ENCODE assay signal across 24 cellular contexts in the genomic region with DNA sequence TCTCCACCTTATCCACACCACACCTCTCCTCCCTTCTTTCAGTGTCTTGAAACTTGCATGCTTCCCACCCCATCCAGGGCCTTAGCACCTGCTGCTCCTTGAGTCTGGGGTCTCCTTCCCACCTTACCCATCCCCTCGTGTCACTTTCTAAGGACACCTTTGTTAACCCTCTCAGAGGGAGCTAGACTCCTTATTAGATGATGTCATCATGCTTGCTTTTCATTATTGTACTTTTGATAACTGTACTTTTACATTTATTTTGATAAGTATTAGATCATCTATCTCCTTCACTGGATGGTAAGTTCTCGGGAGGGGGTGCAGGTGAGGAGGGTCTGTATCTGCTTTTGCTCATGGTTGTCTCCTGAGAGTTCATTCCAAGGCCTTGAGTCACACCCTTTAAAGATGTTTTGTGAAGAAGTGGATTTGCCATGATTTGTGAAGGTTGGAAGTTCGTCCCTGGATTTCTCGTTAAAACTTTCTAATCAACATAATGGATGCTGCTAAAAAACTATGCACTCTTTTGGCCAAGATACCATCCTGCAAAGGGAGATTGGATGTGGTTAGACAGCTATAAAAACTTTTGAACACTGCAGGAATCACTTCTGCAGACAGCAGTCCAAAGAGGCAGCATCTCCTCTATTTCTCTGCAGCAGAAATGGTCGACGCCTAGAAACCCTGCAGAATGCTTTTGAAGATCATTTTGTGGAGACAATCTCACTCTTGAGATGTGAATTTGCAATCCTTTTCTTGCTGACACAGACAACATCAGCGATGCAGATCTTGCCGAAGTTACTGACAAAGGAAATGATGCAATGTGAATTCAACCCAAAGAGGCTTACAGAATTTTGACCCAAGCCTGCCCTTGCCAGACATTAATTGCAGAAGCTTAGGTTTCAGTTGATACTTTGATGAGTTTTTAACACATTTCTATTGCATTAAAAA.
A peak's percentile ranks its signal among the peaks of the same experiment; 100 is the strongest.
DNase-seq lines count a peak whose midpoint lies in the region; ATAC-seq, FAIRE-seq and TF ChIP-seq lines count a peak whose summit lies in the region.
"Had no signal": no experiment of that assay in that cellular context is flagged by ENCODE, and none has a peak within 500 bp of the region (broad histone marks: within the 10 kb centered on the region; RNA-seq: fewer than 3 reads in every experiment).

No MANE protein-coding gene starts in this region.

- no peaks in the 10 kb centered on the region for H3K36me3 Mint-ChIP-seq in activated naive CD8-positive, alpha-beta T cell treated with anti-CD3 and anti-CD28 coated beads, Interleukin-2, amount 10 ng/mL, durations not matched to agents 7 days and 5 days
- no peaks in the 10 kb centered on the region for H3K36me3 Mint-ChIP-seq in activated naive CD8-positive, alpha-beta T cell treated with anti-CD3 and anti-CD28 coated beads for 36 hours
- H3K36me3 Mint-ChIP-seq: T-cell had no signal

- no peak overlapping the region for H3K4me3 ChIP-seq in K562
- H3K4me3 ChIP-seq: adrenal gland, esophagus squamous epithelium, GM23338, upper lobe of right lung had no signal

- H3K27me3 ChIP-seq in K562 (ENCODE audit: control insufficient read depth in 2 of 2, insufficient read depth in 2 of 2, low read length in 2 of 2): peaks cover 12 to 41% of the 10 kb centered on the region in 2 experiments
- H3K27me3 ChIP-seq: adrenal gland, esophagus squamous epithelium, upper lobe of right lung had no signal

- no TSS peak for BruUV-seq in K562 (replicated peaks; lab: Mats Ljungman, UMichigan)

- TF ChIP-seq POLR2A in K562 (conservative IDR thresholded peaks at IDR 0.05): no peak

- no peaks in the 10 kb centered on the region for H4K20me1 ChIP-seq in K562 (replicated peaks; ENCODE audit: control insufficient read depth, insufficient read depth, low read length)

- no peaks in the 10 kb centered on the region for H3K9me3 Mint-ChIP-seq in activated naive CD8-positive, alpha-beta T cell treated with anti-CD3 and anti-CD28 coated beads, Interleukin-2, amount 10 ng/mL, durations not matched to agents 7 days and 5 days
- H3K9me3 Mint-ChIP-seq in activated naive CD8-positive, alpha-beta T cell treated with anti-CD3 and anti-CD28 coated beads for 36 hours: no peaks in the 10 kb centered on the region
- H3K9me3 Mint-ChIP-seq: activated T-helper 17 cell treated with anti-CD3 and anti-CD28 coated beads, Interleukin-2, amount 50 U/mL, for 72 hours; GM23338; T-cell had no signal

- CTCF ChIA-PET in K562 (lab: Yijun Ruan, JAX; ENCODE audit: low intra/inter-chr PET ratio): no interaction called here

- peaks cover 2% of the 10 kb centered on the region for H3K27me3 Mint-ChIP-seq in activated naive CD8-positive, alpha-beta T cell treated with anti-CD3 and anti-CD28 coated beads, Interleukin-2, amount 10 ng/mL, durations not matched to agents 7 days and 5 days
- H3K27me3 Mint-ChIP-seq in activated naive CD8-positive, alpha-beta T cell treated with anti-CD3 and anti-CD28 coated beads for 36 hours: peaks cover 4% of the 10 kb centered on the region

- H3K27ac ChIP-seq in K562 (ENCODE audit: extremely low read depth, low read depth, low read length): no peak overlapping the region
- H3K27ac ChIP-seq: adrenal gland, RWPE1, upper lobe of right lung, WERI-Rb-1 had no signal

- intact Hi-C loops in K562 (cut with micrococcal nuclease): no loop called here

- peak; percentile 45 for ATAC-seq in activated naive CD8-positive, alpha-beta T cell treated with anti-CD3 and anti-CD28 coated beads, Interleukin-2, amount 10 ng/mL, durations not matched to agents 7 days and 5 days (ENCODE audit: low read depth)
- ATAC-seq in K562 (no peak), HG03342 (IDR thresholded peaks at IDR 0.05; ENCODE audit: unreplicated experiment) (no peak)
- ATAC-seq: activated T-helper 17 cell treated with anti-CD3 and anti-CD28 coated beads, Interleukin-2, amount 50 U/mL, for 72 hours; GM23338; T-cell; upper lobe of right lung had no signal

- no peaks in the 10 kb centered on the region for H3K79me2 ChIP-seq in K562 (ENCODE audit: control insufficient read depth, insufficient read depth, low read length)

- peak; percentile 27; the same call in 1 of the 2 replicates for TF ChIP-seq EP300 in K562 (IDR thresholded peaks at IDR 0.05; ENCODE audit: low read length)

- H3K4me1 Mint-ChIP-seq in activated naive CD8-positive, alpha-beta T cell treated with anti-CD3 and anti-CD28 coated beads, Interleukin-2, amount 10 ng/mL, durations not matched to agents 7 days and 5 days: peaks cover 9% of the 10 kb centered on the region
- H3K4me1 Mint-ChIP-seq in activated naive CD8-positive, alpha-beta T cell treated with anti-CD3 and anti-CD28 coated beads for 36 hours: no peaks in the 10 kb centered on the region
- H3K4me1 Mint-ChIP-seq: activated T-helper 17 cell treated with anti-CD3 and anti-CD28 coated beads, Interleukin-2, amount 50 U/mL, for 72 hours had no signal

- 2% methylated on average over 8 of the region's 8 CpGs for WGBS in K562 (ENCODE audit: insufficient coverage, low coverage, missing lambda C conversion rate)

- TF ChIP-seq RAD21 in K562 (CRISPR knock-in tag; conservative IDR thresholded peaks at IDR 0.05 in 1 of 2, IDR thresholded peaks at IDR 0.05 in 1 of 2): no peak

- no peak for TF ChIP-seq CTCF in K562 (IDR thresholded peaks at IDR 0.05 in 2 of 3, conservative IDR thresholded peaks at IDR 0.05 in 1 of 3; ENCODE audit: insufficient read depth in 2 of 3, low read depth in 1 of 3, low read length in 3 of 3)

- no peaks in the 10 kb centered on the region for H3K36me3 ChIP-seq in K562 (ENCODE audit: control insufficient read depth, insufficient read depth, low read length)
- H3K36me3 ChIP-seq: adrenal gland, esophagus squamous epithelium, upper lobe of right lung, WERI-Rb-1 had no signal

- H3K4me1 ChIP-seq in K562 (replicated peaks in 1 of 2; ENCODE audit: control insufficient read depth in 2 of 2, insufficient read depth in 2 of 2, low read length in 2 of 2): no peaks in the 10 kb centered on the region; a peak in 1 of 5 replicates
- H3K4me1 ChIP-seq: adrenal gland, Caco-2 had no signal

- no peak overlapping the region for H3K9ac ChIP-seq in K562 (ENCODE audit: insufficient read depth in 1 of 2, low read depth in 2 of 2, low read length in 2 of 2)

- in situ Hi-C loops in K562 (cut with MboI): no loop called here

- H3K9me1 ChIP-seq in K562 (ENCODE audit: control insufficient read depth, insufficient read depth, low read length): no peaks in the 10 kb centered on the region

- H3K4me3 Mint-ChIP-seq in activated naive CD8-positive, alpha-beta T cell treated with anti-CD3 and anti-CD28 coated beads, Interleukin-2, amount 10 ng/mL, durations not matched to agents 7 days and 5 days: peak overlapping the region; percentile 28
- H3K4me3 Mint-ChIP-seq in activated naive CD8-positive, alpha-beta T cell treated with anti-CD3 and anti-CD28 coated beads for 36 hours: no peak overlapping the region
- H3K4me3 Mint-ChIP-seq: activated T-helper 17 cell treated with anti-CD3 and anti-CD28 coated beads, Interleukin-2, amount 50 U/mL, for 72 hours; GM23338; T-cell had no signal

- DNase-seq in activated naive CD8-positive, alpha-beta T cell treated with anti-CD3 and anti-CD28 coated beads, Interleukin-2, amount 10 ng/mL, durations not matched to agents 7 days and 5 days: no peak
- no peak for DNase-seq in activated naive CD8-positive, alpha-beta T cell treated with anti-CD3 and anti-CD28 coated beads for 36 hours
- peak; percentile 69 to 80 for DNase-seq in NOMO-1 (lab: John Stamatoyannopoulos, UW; ENCODE audit: unreplicated experiment in 2 of 2)
- no peak for DNase-seq in K562 (ENCODE audit: extremely low read depth in 1 of 4, low spot score in 3 of 4)
- DNase-seq in stromal cell of bone marrow (ENCODE audit: low read depth): peak; percentile 13
- DNase-seq in NCI-H2029 (lab: John Stamatoyannopoulos, UW): no peak
- DNase-seq in NCI-H2107 (lab: John Stamatoyannopoulos, UW): no peak
- DNase-seq: adrenal gland; Caco-2; EL; esophagus squamous epithelium; head of caudate nucleus; left ventricle myocardium superior; NCI-H1092 treated with DMSO at 0.1 percent for 48 hours; NCI-H748 treated with DMSO at 0.1 percent for 48 hours; occipital lobe; stimulated activated naive CD4-positive, alpha-beta T cell treated with Interleukin-2 at 50 U/mL for 16 hours; T-cell; upper lobe of right lung; WERI-Rb-1 had no signal

- peak overlapping the region; percentile 35 for H3K27ac Mint-ChIP-seq in activated naive CD8-positive, alpha-beta T cell treated with anti-CD3 and anti-CD28 coated beads, Interleukin-2, amount 10 ng/mL, durations not matched to agents 7 days and 5 days
- H3K27ac Mint-ChIP-seq in activated naive CD8-positive, alpha-beta T cell treated with anti-CD3 and anti-CD28 coated beads for 36 hours: no peak overlapping the region
- H3K27ac Mint-ChIP-seq: activated T-helper 17 cell treated with anti-CD3 and anti-CD28 coated beads, Interleukin-2, amount 50 U/mL, for 72 hours; T-cell had no signal

- no peak for FAIRE-seq in K562 (lab: Jason Lieb, UNC)

- no peak overlapping the region for H2AFZ ChIP-seq in K562 (ENCODE audit: low read depth, low read length)
- H2AFZ ChIP-seq: GM23338 had no signal

- H3K9me3 ChIP-seq in K562 (replicated peaks; ENCODE audit: control insufficient read depth, insufficient read depth, low read depth, low read length): no peaks in the 10 kb centered on the region
- H3K9me3 ChIP-seq: adrenal gland, Caco-2, esophagus squamous epithelium, upper lobe of right lung had no signal

- H3K4me2 ChIP-seq in K562 (ENCODE audit: insufficient read depth, low read length): no peak overlapping the region
- H3K4me2 ChIP-seq: GM23338 had no signal

- POLR2A ChIA-PET in activated naive CD8-positive, alpha-beta T cell treated with anti-CD3 and anti-CD28 coated beads, Interleukin-2, amount 10 ng/mL, durations not matched to agents 7 days and 5 days (lab: Charles Lee): no interaction called here
- POLR2A ChIA-PET in K562 (lab: Yijun Ruan, JAX): no interaction called here

TF ChIP-seq in K562, 482 proteins besides CTCF, POLR2A, EP300 and RAD21 (continues in another document):
- TF ChIP-seq, protein P1, sequence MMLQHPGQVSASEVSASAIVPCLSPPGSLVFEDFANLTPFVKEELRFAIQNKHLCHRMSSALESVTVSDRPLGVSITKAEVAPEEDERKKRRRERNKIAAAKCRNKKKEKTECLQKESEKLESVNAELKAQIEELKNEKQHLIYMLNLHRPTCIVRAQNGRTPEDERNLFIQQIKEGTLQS (IDR thresholded peaks at IDR 0.05): peak; percentile 47
- TF ChIP-seq, protein P1 (CRISPR knock-in tag; conservative IDR thresholded peaks at IDR 0.05): no peak
- TF ChIP-seq NR2F6 (CRISPR knock-in tag; IDR thresholded peaks at IDR 0.05) (no peak), BCL6 (CRISPR knock-in tag; IDR thresholded peaks at IDR 0.05) (peak; percentile 59; the same call in 1 of the 2 replicates)

Comparison
In these comparisons a context has a peak if more than half of its experiments do, and no peak if none do; other contexts are left out.
1. DNase-seq: peak in NOMO-1 (2 of 2) and stromal cell of bone marrow (single experiment); none in activated naive CD8-positive, alpha-beta T cell treated with anti-CD3 and anti-CD28 coated beads, Interleukin-2, amount 10 ng/mL, durations not matched to agents 7 days and 5 days (single experiment), activated naive CD8-positive, alpha-beta T cell treated with anti-CD3 and anti-CD28 coated beads for 36 hours (single experiment), K562 (0 of 4), NCI-H2029 (single experiment) and NCI-H2107 (single experiment).